ENCODE assay signal across 18 cellular contexts in genomic region chr2:3457524-3458395, GRCh38.
"Had no signal": no experiment of that assay in that cellular context is flagged by ENCODE, and none has a peak within 500 bp of the region (broad histone marks: within the 10 kb centered on the region; RNA-seq: fewer than 3 reads in every experiment).

No MANE protein-coding gene starts in this region.

- ATAC-seq: left ventricle myocardium superior had no signal

- H3K36me3 ChIP-seq: prostate gland had no signal

- H3K4me3 ChIP-seq: adrenal gland, coronary artery, esophagus squamous epithelium, prostate gland, tibial artery, vagina had no signal

- H3K27me3 ChIP-seq: adrenal gland, esophagus squamous epithelium, tibial artery, vagina had no signal

- H3K27ac ChIP-seq: adrenal gland, coronary artery, esophagus squamous epithelium, prostate gland, tibial artery, vagina had no signal

- H3K9me3 ChIP-seq: adrenal gland, esophagus squamous epithelium, prostate gland, tibial artery, vagina had no signal

- DNase-seq: activated B cell treated with CpG ODN at 0.5 μM for 24 hours; activated CD4-positive, alpha-beta T cell treated with anti-CD3 and anti-CD28 coated beads, Interleukin-2, amount 10 ng/mL, durations not matched to agents 24 days and 14 days; activated naive CD4-positive, alpha-beta T cell treated with anti-CD3 and anti-CD28 coated beads for 36 hours; activated T-cell treated with anti-CD3 and anti-CD28 coated beads for 4 hours; central memory CD4-positive, alpha-beta T cell; esophagus squamous epithelium; hippocampal formation; left ventricle myocardium superior; mesendoderm; occipital lobe; stimulated activated CD4-positive, alpha-beta T cell treated with anti-CD3 and anti-CD28 coated beads, Interleukin-12 subunit alpha, Interleukin-12 subunit beta, amount 100 ng/mL, for 4 hours; stimulated activated CD4-positive, alpha-beta T cell treated with anti-CD3 and anti-CD28 coated beads, Interleukin-2, amount 100 ng/mL, for 24 hours; SW 1271; tibial artery had no signal

- H3K4me1 ChIP-seq: prostate gland had no signal
